21 cellular contexts compared by ENCODE assay signal in genomic region chr6:36200998-36201596, GRCh38. TPM values are rescaled to one million over a fixed set of nuclear protein-coding genes. Genes with fewer than 3 reads are reported as not detected.
DNase-seq lines count a peak whose midpoint lies in the region; ATAC-seq and TF ChIP-seq lines count a peak whose summit lies in the region.
"Had no signal": no experiment of that assay in that cellular context is flagged by ENCODE, and none has a peak within 500 bp of the region (broad histone marks: within the 10 kb centered on the region; RNA-seq: fewer than 3 reads in every experiment).

No MANE protein-coding gene starts in this region.

- no peaks in the 10 kb centered on the region for H3K27me3 ChIP-seq in CD8-positive, alpha-beta memory T cell (ENCODE audit: insufficient read depth, low read length, poor library complexity, severe bottlenecking)
- no peaks in the 10 kb centered on the region for H3K27me3 ChIP-seq in neural progenitor cell
- H3K27me3 ChIP-seq: adrenal gland, brain microvascular endothelial cell had no signal

- peak overlapping the region; percentile 29 for H3K4me3 ChIP-seq in CD8-positive, alpha-beta memory T cell (ENCODE audit: low read length)
- H3K4me3 ChIP-seq in foreskin fibroblast (ENCODE audit: low read depth in 1 of 2, low read length in 2 of 2) (no peak overlapping the region), neural progenitor cell (no peak overlapping the region)
- H3K4me3 ChIP-seq: adrenal gland, lower lobe of right lung, mucosa of descending colon, prostate gland had no signal

- peaks cover 83% of the 10 kb centered on the region for H3K79me2 ChIP-seq in neural progenitor cell (ENCODE audit: low read depth)

- intact Hi-C loops in activated CD8-positive, alpha-beta T cell treated with anti-CD3 and anti-CD28 coated beads for 36 hours (cut with micrococcal nuclease) = no loop called here
- intact Hi-C loops in activated T-helper 1 cell treated with anti-CD3 and anti-CD28 coated beads, Interleukin-12 subunit alpha, Interleukin-12 subunit beta, Interleukin-2, Interleukin-4 antibody, amounts not matched to agents 30 ng/mL and 10 ng/mL and 1 ng/mL, durations not matched to agents 14 hours and 24 hours and 36 hours (cut with micrococcal nuclease) = no loop called here

- H3K27ac ChIP-seq in CD8-positive, alpha-beta memory T cell (ENCODE audit: low read depth, low read length) = no peak overlapping the region
- H3K27ac ChIP-seq in neural progenitor cell = no peak overlapping the region
- H3K27ac ChIP-seq: adrenal gland, brain microvascular endothelial cell, lower lobe of right lung, prostate gland had no signal

- peak overlapping the region; percentile 47 for H3K4me3 Mint-ChIP-seq in activated CD8-positive, alpha-beta T cell treated with anti-CD3 and anti-CD28 coated beads, Interleukin-2, amount 10 ng/mL, durations not matched to agents 7 days and 5 days
- no peak overlapping the region for H3K4me3 Mint-ChIP-seq in activated CD8-positive, alpha-beta T cell treated with anti-CD3 and anti-CD28 coated beads for 36 hours
- H3K4me3 Mint-ChIP-seq in CD8-positive, alpha-beta memory T cell = peak overlapping the region in 5 of 7 donors; percentile 33 to 70 (median 65)
- H3K4me3 Mint-ChIP-seq in activated T-helper 1 cell treated with anti-CD3 and anti-CD28 coated beads, Interleukin-12 subunit alpha, Interleukin-12 subunit beta, Interleukin-2, Interleukin-4 antibody, amounts not matched to agents 30 ng/mL and 10 ng/mL and 1 ng/mL, durations not matched to agents 14 hours and 24 hours and 36 hours = peak overlapping the region; percentile 10
- peak overlapping the region; percentile 28 for H3K4me3 Mint-ChIP-seq in neural crest cell
- H3K4me3 Mint-ChIP-seq in neural progenitor cell = no peak overlapping the region
- H3K4me3 Mint-ChIP-seq: activated CD4-positive, alpha-beta T cell treated with anti-CD3 and anti-CD28 coated beads for 36 hours; activated CD8-positive, alpha-beta memory T cell treated with anti-CD3 and anti-CD28 coated beads, Interleukin-2, amount 10 ng/mL, durations not matched to agents 7 days and 5 days; type B pancreatic cell had no signal

- CTCF ChIA-PET in activated CD8-positive, alpha-beta T cell treated with anti-CD3 and anti-CD28 coated beads, Interleukin-2, amount 10 ng/mL, durations not matched to agents 7 days and 5 days (lab: Charles Lee) = interaction anchor here (1.1 kb wide), 1 partner anchor 106 kb away, joined by 4 read pairs; no protein-coding TSS in a partner anchor
- CTCF ChIA-PET in activated CD8-positive, alpha-beta T cell treated with anti-CD3 and anti-CD28 coated beads for 36 hours (lab: Charles Lee) = no interaction called here
- CTCF ChIA-PET in CD8-positive, alpha-beta memory T cell (lab: Charles Lee) = interaction anchor here (1.3 kb wide), 1 partner anchor 173 kb away, joined by 6 read pairs; the partner anchor contains the start of gene MAPK14

- peaks cover 70% of the 10 kb centered on the region for H3K36me3 Mint-ChIP-seq in activated CD8-positive, alpha-beta T cell treated with anti-CD3 and anti-CD28 coated beads, Interleukin-2, amount 10 ng/mL, durations not matched to agents 7 days and 5 days (ENCODE audit: low read depth)
- peaks cover 65% of the 10 kb centered on the region for H3K36me3 Mint-ChIP-seq in activated CD8-positive, alpha-beta T cell treated with anti-CD3 and anti-CD28 coated beads for 36 hours (ENCODE audit: low read depth)
- H3K36me3 Mint-ChIP-seq in CD8-positive, alpha-beta memory T cell = peaks cover 0 to 41% (median 16%) of the 10 kb centered on the region in 3 donors
- H3K36me3 Mint-ChIP-seq in activated T-helper 1 cell treated with anti-CD3 and anti-CD28 coated beads, Interleukin-12 subunit alpha, Interleukin-12 subunit beta, Interleukin-2, Interleukin-4 antibody, amounts not matched to agents 30 ng/mL and 10 ng/mL and 1 ng/mL, durations not matched to agents 14 hours and 24 hours and 36 hours (ENCODE audit: low read depth) = peaks cover 50% of the 10 kb centered on the region
- peaks cover 49% of the 10 kb centered on the region for H3K36me3 Mint-ChIP-seq in neural crest cell (ENCODE audit: low read depth)
- peaks cover 60% of the 10 kb centered on the region for H3K36me3 Mint-ChIP-seq in neural progenitor cell

- H3F3A ChIP-seq in neural progenitor cell (ENCODE audit: low read depth) = peaks cover 5% of the 10 kb centered on the region

- H3K27ac Mint-ChIP-seq in activated CD8-positive, alpha-beta T cell treated with anti-CD3 and anti-CD28 coated beads, Interleukin-2, amount 10 ng/mL, durations not matched to agents 7 days and 5 days = peak overlapping the region; percentile 45
- no peak overlapping the region for H3K27ac Mint-ChIP-seq in activated CD8-positive, alpha-beta T cell treated with anti-CD3 and anti-CD28 coated beads for 36 hours
- H3K27ac Mint-ChIP-seq in CD8-positive, alpha-beta memory T cell = peak overlapping the region in 5 of 8 donors; percentile 2 to 95 (median 65)
- no peak overlapping the region for H3K27ac Mint-ChIP-seq in activated T-helper 1 cell treated with anti-CD3 and anti-CD28 coated beads, Interleukin-12 subunit alpha, Interleukin-12 subunit beta, Interleukin-2, Interleukin-4 antibody, amounts not matched to agents 30 ng/mL and 10 ng/mL and 1 ng/mL, durations not matched to agents 14 hours and 24 hours and 36 hours
- H3K27ac Mint-ChIP-seq in neural crest cell (ENCODE audit: unreplicated experiment) (no peak overlapping the region), neural progenitor cell (no peak overlapping the region)
- H3K27ac Mint-ChIP-seq: activated CD4-positive, alpha-beta T cell treated with anti-CD3 and anti-CD28 coated beads for 36 hours; activated CD8-positive, alpha-beta memory T cell treated with anti-CD3 and anti-CD28 coated beads, Interleukin-2, amount 10 ng/mL, durations not matched to agents 7 days and 5 days; type B pancreatic cell had no signal

- ATAC-seq in activated CD8-positive, alpha-beta T cell treated with anti-CD3 and anti-CD28 coated beads, Interleukin-2, amount 10 ng/mL, durations not matched to agents 7 days and 5 days = no peak
- ATAC-seq in activated CD8-positive, alpha-beta T cell treated with anti-CD3 and anti-CD28 coated beads for 36 hours = no peak
- ATAC-seq: activated CD4-positive, alpha-beta T cell treated with anti-CD3 and anti-CD28 coated beads for 36 hours; activated CD8-positive, alpha-beta memory T cell treated with anti-CD3 and anti-CD28 coated beads, Interleukin-2, amount 10 ng/mL, durations not matched to agents 7 days and 5 days; lower lobe of right lung; mucosa of descending colon had no signal

- H3K9ac ChIP-seq in neural progenitor cell = no peak overlapping the region

- no peaks in the 10 kb centered on the region for H3K9me3 Mint-ChIP-seq in activated CD8-positive, alpha-beta T cell treated with anti-CD3 and anti-CD28 coated beads, Interleukin-2, amount 10 ng/mL, durations not matched to agents 7 days and 5 days (ENCODE audit: insufficient read depth)
- H3K9me3 Mint-ChIP-seq in activated CD8-positive, alpha-beta T cell treated with anti-CD3 and anti-CD28 coated beads for 36 hours = peaks cover 3% of the 10 kb centered on the region
- no peaks in the 10 kb centered on the region for H3K9me3 Mint-ChIP-seq in CD8-positive, alpha-beta memory T cell
- no peaks in the 10 kb centered on the region for H3K9me3 Mint-ChIP-seq in activated T-helper 1 cell treated with anti-CD3 and anti-CD28 coated beads, Interleukin-12 subunit alpha, Interleukin-12 subunit beta, Interleukin-2, Interleukin-4 antibody, amounts not matched to agents 30 ng/mL and 10 ng/mL and 1 ng/mL, durations not matched to agents 14 hours and 24 hours and 36 hours
- H3K9me3 Mint-ChIP-seq in neural crest cell (no peaks in the 10 kb centered on the region), neural progenitor cell (peaks cover 2% of the 10 kb centered on the region)
- H3K9me3 Mint-ChIP-seq: type B pancreatic cell had no signal

- H3K4me2 ChIP-seq in neural progenitor cell = no peak overlapping the region

- POLR2A ChIA-PET in activated CD8-positive, alpha-beta T cell treated with anti-CD3 and anti-CD28 coated beads, Interleukin-2, amount 10 ng/mL, durations not matched to agents 7 days and 5 days (lab: Charles Lee) = interaction anchor here (0.8 kb wide), 1 partner anchor 82 kb away, joined by 3 read pairs; no protein-coding TSS in a partner anchor
- POLR2A ChIA-PET in activated CD8-positive, alpha-beta T cell treated with anti-CD3 and anti-CD28 coated beads for 36 hours (lab: Charles Lee) = no interaction called here
- POLR2A ChIA-PET in CD8-positive, alpha-beta memory T cell (lab: Charles Lee) = interaction anchor here (1.4 kb wide), 1 partner anchor 173 kb away, joined by 3 read pairs; the partner anchor contains the start of gene MAPK14

- peaks cover 6% of the 10 kb centered on the region for H3K27me3 Mint-ChIP-seq in activated CD8-positive, alpha-beta T cell treated with anti-CD3 and anti-CD28 coated beads, Interleukin-2, amount 10 ng/mL, durations not matched to agents 7 days and 5 days (ENCODE audit: low read depth)
- no peaks in the 10 kb centered on the region for H3K27me3 Mint-ChIP-seq in activated CD8-positive, alpha-beta T cell treated with anti-CD3 and anti-CD28 coated beads for 36 hours
- no peaks in the 10 kb centered on the region for H3K27me3 Mint-ChIP-seq in CD8-positive, alpha-beta memory T cell
- no peaks in the 10 kb centered on the region for H3K27me3 Mint-ChIP-seq in activated T-helper 1 cell treated with anti-CD3 and anti-CD28 coated beads, Interleukin-12 subunit alpha, Interleukin-12 subunit beta, Interleukin-2, Interleukin-4 antibody, amounts not matched to agents 30 ng/mL and 10 ng/mL and 1 ng/mL, durations not matched to agents 14 hours and 24 hours and 36 hours (ENCODE audit: insufficient read depth)
- H3K27me3 Mint-ChIP-seq in neural crest cell (ENCODE audit: low read depth) (no peaks in the 10 kb centered on the region), neural progenitor cell (ENCODE audit: insufficient read depth, low read depth) (no peaks in the 10 kb centered on the region)
- H3K27me3 Mint-ChIP-seq: activated CD4-positive, alpha-beta T cell treated with anti-CD3 and anti-CD28 coated beads for 36 hours; type B pancreatic cell had no signal

- H2AFZ ChIP-seq in neural progenitor cell (replicated peaks) = no peak overlapping the region

- H3K4me1 ChIP-seq in CD8-positive, alpha-beta memory T cell (ENCODE audit: insufficient read depth, low read length) = peaks cover 60% of the 10 kb centered on the region
- H3K4me1 ChIP-seq in neural progenitor cell = peaks cover 5% of the 10 kb centered on the region
- H3K4me1 ChIP-seq: BE2C had no signal

- H3K9me3 ChIP-seq in CD8-positive, alpha-beta memory T cell (ENCODE audit: low read length) = no peaks in the 10 kb centered on the region
- no peaks in the 10 kb centered on the region for H3K9me3 ChIP-seq in neural progenitor cell (ENCODE audit: low read depth)
- H3K9me3 ChIP-seq: adrenal gland, lower lobe of right lung, mucosa of descending colon, prostate gland had no signal

- no peak for TF ChIP-seq CTCF in activated CD8-positive, alpha-beta T cell treated with anti-CD3 and anti-CD28 coated beads for 36 hours (IDR thresholded peaks at IDR 0.05)
- TF ChIP-seq CTCF in neural crest cell (conservative IDR thresholded peaks at IDR 0.05) = no peak
- TF ChIP-seq CTCF in foreskin fibroblast (IDR thresholded peaks at IDR 0.05; ENCODE audit: low read depth, low read length) = no peak
- TF ChIP-seq CTCF in neural progenitor cell (IDR thresholded peaks at IDR 0.05) = no peak

- peaks cover 76% of the 10 kb centered on the region for H3K4me1 Mint-ChIP-seq in activated CD8-positive, alpha-beta T cell treated with anti-CD3 and anti-CD28 coated beads, Interleukin-2, amount 10 ng/mL, durations not matched to agents 7 days and 5 days (ENCODE audit: low read depth)
- peaks cover 72% of the 10 kb centered on the region for H3K4me1 Mint-ChIP-seq in activated CD8-positive, alpha-beta T cell treated with anti-CD3 and anti-CD28 coated beads for 36 hours (ENCODE audit: low read depth)
- peaks cover 74 to 91% (median 83%) of the 10 kb centered on the region in 3 donors for H3K4me1 Mint-ChIP-seq in CD8-positive, alpha-beta memory T cell
- peaks cover 70% of the 10 kb centered on the region for H3K4me1 Mint-ChIP-seq in activated T-helper 1 cell treated with anti-CD3 and anti-CD28 coated beads, Interleukin-12 subunit alpha, Interleukin-12 subunit beta, Interleukin-2, Interleukin-4 antibody, amounts not matched to agents 30 ng/mL and 10 ng/mL and 1 ng/mL, durations not matched to agents 14 hours and 24 hours and 36 hours (ENCODE audit: low read depth)
- H3K4me1 Mint-ChIP-seq in neural crest cell = peaks cover 37% of the 10 kb centered on the region
- H3K4me1 Mint-ChIP-seq in neural progenitor cell = peaks cover 3% of the 10 kb centered on the region

- no peak for DNase-seq in activated CD8-positive, alpha-beta T cell treated with anti-CD3 and anti-CD28 coated beads, Interleukin-2, amount 10 ng/mL, durations not matched to agents 7 days and 5 days
- no peak for DNase-seq in activated CD8-positive, alpha-beta T cell treated with anti-CD3 and anti-CD28 coated beads for 36 hours
- no peak for DNase-seq in CD8-positive, alpha-beta memory T cell
- no peak for DNase-seq in activated T-helper 1 cell treated with anti-CD3 and anti-CD28 coated beads, Interleukin-12 subunit alpha, Interleukin-12 subunit beta, Interleukin-2, Interleukin-4 antibody, amounts not matched to agents 30 ng/mL and 10 ng/mL and 1 ng/mL, durations not matched to agents 14 hours and 24 hours and 36 hours (ENCODE audit: low spot score)
- DNase-seq in neural crest cell (ENCODE audit: low read depth, low spot score) (no peak), anterior cingulate cortex (lab: John Stamatoyannopoulos, UW) (no peak), foreskin fibroblast (no peak), neural progenitor cell (ENCODE audit: low spot score) (no peak)
- DNase-seq: activated CD4-positive, alpha-beta T cell treated with anti-CD3 and anti-CD28 coated beads for 36 hours; activated CD8-positive, alpha-beta memory T cell treated with anti-CD3 and anti-CD28 coated beads, Interleukin-2, amount 10 ng/mL, durations not matched to agents 7 days and 5 days; activated effector memory CD4-positive, alpha-beta T cell treated with Interleukin-2 at 50 U/mL for 16 hours; BE2C; brain microvascular endothelial cell; KG1; lower lobe of right lung; mucosa of descending colon; NCI-H146; SHP77 had no signal

- H4K20me1 ChIP-seq in neural progenitor cell (ENCODE audit: low read depth) = peaks cover 45% of the 10 kb centered on the region

- H3K36me3 ChIP-seq in CD8-positive, alpha-beta memory T cell (ENCODE audit: insufficient read depth, low read length) = peaks cover 17% of the 10 kb centered on the region
- peaks cover 9% of the 10 kb centered on the region for H3K36me3 ChIP-seq in neural progenitor cell

RNA-seq across cellular contexts. Expression of gene BRPF3, which starts 4.6 kb away (rescaled TPM):
- 10 to 100 TPM; 17.5 to 19.4 TPM for total RNA-seq in activated CD8-positive, alpha-beta T cell treated with anti-CD3 and anti-CD28 coated beads, Interleukin-2, amount 10 ng/mL, durations not matched to agents 7 days and 5 days
- total RNA-seq in activated CD8-positive, alpha-beta T cell treated with anti-CD3 and anti-CD28 coated beads for 36 hours = 10 to 100 TPM; 15.1 to 20.9 TPM
- total RNA-seq in CD8-positive, alpha-beta memory T cell = 10 to 100 TPM; 22.4 to 26.4 TPM
- polyA plus RNA-seq in CD8-positive, alpha-beta memory T cell = 8.4 TPM
- total RNA-seq in activated T-helper 1 cell treated with anti-CD3 and anti-CD28 coated beads, Interleukin-12 subunit alpha, Interleukin-12 subunit beta, Interleukin-2, Interleukin-4 antibody, amounts not matched to agents 30 ng/mL and 10 ng/mL and 1 ng/mL, durations not matched to agents 14 hours and 24 hours and 36 hours = 22.0 and 25.9 TPM in 2 replicates
- total RNA-seq in neural crest cell = 54.1 and 57.3 TPM in 2 replicates
- 14.1 and 25.6 TPM in 2 replicates for total RNA-seq in neural progenitor cell (ENCODE audit: low replicate concordance)

Comparison
In these comparisons a context has a peak if more than half of its experiments do, and no peak if none do; other contexts are left out.
1. H3K27ac Mint-ChIP-seq: peak in activated CD8-positive, alpha-beta T cell treated with anti-CD3 and anti-CD28 coated beads, Interleukin-2, amount 10 ng/mL, durations not matched to agents 7 days and 5 days (single experiment) and CD8-positive, alpha-beta memory T cell (5 of 8); none in activated CD8-positive, alpha-beta T cell treated with anti-CD3 and anti-CD28 coated beads for 36 hours (single experiment), activated T-helper 1 cell treated with anti-CD3 and anti-CD28 coated beads, Interleukin-12 subunit alpha, Interleukin-12 subunit beta, Interleukin-2, Interleukin-4 antibody, amounts not matched to agents 30 ng/mL and 10 ng/mL and 1 ng/mL, durations not matched to agents 14 hours and 24 hours and 36 hours (single experiment), neural crest cell (single experiment) and neural progenitor cell (single experiment).
2. H3K4me3 Mint-ChIP-seq: peak in activated CD8-positive, alpha-beta T cell treated with anti-CD3 and anti-CD28 coated beads, Interleukin-2, amount 10 ng/mL, durations not matched to agents 7 days and 5 days (single experiment), CD8-positive, alpha-beta memory T cell (5 of 7), activated T-helper 1 cell treated with anti-CD3 and anti-CD28 coated beads, Interleukin-12 subunit alpha, Interleukin-12 subunit beta, Interleukin-2, Interleukin-4 antibody, amounts not matched to agents 30 ng/mL and 10 ng/mL and 1 ng/mL, durations not matched to agents 14 hours and 24 hours and 36 hours (single experiment) and neural crest cell (single experiment); none in activated CD8-positive, alpha-beta T cell treated with anti-CD3 and anti-CD28 coated beads for 36 hours (single experiment) and neural progenitor cell (single experiment).